15 cellular contexts compared by ENCODE assay signal in genomic region chr12:122040579-122041386, GRCh38. TPM values are rescaled to one million over a fixed set of nuclear protein-coding genes. Genes with fewer than 3 reads are reported as not detected.
DNase-seq lines count a peak whose midpoint lies in the region; ATAC-seq and TF ChIP-seq lines count a peak whose summit lies in the region.
"Had no signal": no experiment of that assay in that cellular context is flagged by ENCODE, and none has a peak within 500 bp of the region (broad histone marks: within the 10 kb centered on the region; RNA-seq: fewer than 3 reads in every experiment).

No MANE protein-coding gene starts in this region.

- peak overlapping the region in 1 of 2 donors; percentile 38 for H3K9ac ChIP-seq in colonic mucosa (ENCODE audit: low read depth in 2 of 2, low read length in 2 of 2)

- intact Hi-C loops in natural killer cell (cut with micrococcal nuclease), result no loop called here
- intact Hi-C loops in colonic mucosa (cut with DNase I), result no loop called here
- intact Hi-C loops in mucosa of descending colon (cut with DNase I, micrococcal nuclease), result no loop called here
- intact Hi-C loops in esophagus muscularis mucosa (cut with DNase I), result no loop called here

- peak; percentile 51 for DNase-seq in natural killer cell treated with Interleukin-12 subunit alpha and Interleukin-12 subunit beta and Interleukin-15 and Interleukin-18, amount 100 ng/mL, for 72 hours (ENCODE audit: low spot score)
- DNase-seq in natural killer cell, result no peak
- peak; percentile 86 for DNase-seq in colonic mucosa
- peak; percentile 79 to 81 (median 79) for DNase-seq in mucosa of descending colon
- DNase-seq in SHP77 (lab: John Stamatoyannopoulos, UW), result no peak
- no peak for DNase-seq in esophagus muscularis mucosa (ENCODE audit: extremely low spot score)
- DNase-seq: activated naive CD4-positive, alpha-beta T cell treated with Interleukin-2 at 50 U/mL for 16 hours; brain microvascular endothelial cell; CD4-positive, alpha-beta memory T cell; dorsolateral prefrontal cortex; NCI-H2029; NCI-H524 treated with DMSO at 0.1 percent for 48 hours; spleen had no signal

- H3K36me3 Mint-ChIP-seq in natural killer cell treated with Interleukin-12 subunit alpha and Interleukin-12 subunit beta and Interleukin-15 and Interleukin-18, amount 100 ng/mL, for 72 hours, result no peaks in the 10 kb centered on the region
- H3K36me3 Mint-ChIP-seq in natural killer cell, result no peaks in the 10 kb centered on the region

- 85% methylated on average over 21 of the region's 21 CpGs for whole genome bisulfite sequencing in esophagus muscularis mucosa

- TF ChIP-seq CTCF in natural killer cell (IDR thresholded peaks at IDR 0.05), result no peak
- no peak for TF ChIP-seq CTCF in colonic mucosa (IDR thresholded peaks at IDR 0.05)
- TF ChIP-seq CTCF in mucosa of descending colon (IDR thresholded peaks at IDR 0.05), result no peak
- no peak for TF ChIP-seq CTCF in esophagus muscularis mucosa (IDR thresholded peaks at IDR 0.05)

- no peak for ATAC-seq in natural killer cell treated with Interleukin-12 subunit alpha and Interleukin-12 subunit beta and Interleukin-15 and Interleukin-18, amount 100 ng/mL, for 72 hours
- ATAC-seq in natural killer cell (no peak), mucosa of descending colon (peak; percentile 99), HG03521 (IDR thresholded peaks at IDR 0.05; ENCODE audit: unreplicated experiment) (no peak), HG03095 (IDR thresholded peaks at IDR 0.05; ENCODE audit: unreplicated experiment) (no peak)

- no peak overlapping the region for H3K4me3 Mint-ChIP-seq in natural killer cell treated with Interleukin-12 subunit alpha and Interleukin-12 subunit beta and Interleukin-15 and Interleukin-18, amount 100 ng/mL, for 72 hours
- no peak overlapping the region for H3K4me3 Mint-ChIP-seq in natural killer cell
- H3K4me3 Mint-ChIP-seq: CD4-positive, alpha-beta memory T cell had no signal

- no peak for TF ChIP-seq EP300 in esophagus muscularis mucosa (IDR thresholded peaks at IDR 0.05)

- no peaks in the 10 kb centered on the region for H3K4me1 Mint-ChIP-seq in natural killer cell treated with Interleukin-12 subunit alpha and Interleukin-12 subunit beta and Interleukin-15 and Interleukin-18, amount 100 ng/mL, for 72 hours (ENCODE audit: low read depth in 2 of 2)
- no peaks in the 10 kb centered on the region for H3K4me1 Mint-ChIP-seq in natural killer cell
- H3K4me1 Mint-ChIP-seq: CD4-positive, alpha-beta memory T cell had no signal

- H3K27ac ChIP-seq in colonic mucosa (peak overlapping the region; percentile 47), esophagus muscularis mucosa (replicated peaks in 1 of 4) (no peak overlapping the region)
- H3K27ac ChIP-seq: brain microvascular endothelial cell, dorsolateral prefrontal cortex, spleen had no signal

- no peaks in the 10 kb centered on the region for H3K27me3 ChIP-seq in colonic mucosa
- no peaks in the 10 kb centered on the region for H3K27me3 ChIP-seq in esophagus muscularis mucosa
- H3K27me3 ChIP-seq: brain microvascular endothelial cell, dorsolateral prefrontal cortex, spleen had no signal

- H3K9me3 Mint-ChIP-seq in natural killer cell treated with Interleukin-12 subunit alpha and Interleukin-12 subunit beta and Interleukin-15 and Interleukin-18, amount 100 ng/mL, for 72 hours, result no peaks in the 10 kb centered on the region
- no peaks in the 10 kb centered on the region for H3K9me3 Mint-ChIP-seq in natural killer cell

- no peak overlapping the region for H3K27ac Mint-ChIP-seq in natural killer cell treated with Interleukin-12 subunit alpha and Interleukin-12 subunit beta and Interleukin-15 and Interleukin-18, amount 100 ng/mL, for 72 hours
- no peak overlapping the region for H3K27ac Mint-ChIP-seq in natural killer cell

- no peaks in the 10 kb centered on the region for H3K27me3 Mint-ChIP-seq in natural killer cell treated with Interleukin-12 subunit alpha and Interleukin-12 subunit beta and Interleukin-15 and Interleukin-18, amount 100 ng/mL, for 72 hours
- no peaks in the 10 kb centered on the region for H3K27me3 Mint-ChIP-seq in natural killer cell (ENCODE audit: low read depth in 2 of 2)
- H3K27me3 Mint-ChIP-seq: CD4-positive, alpha-beta memory T cell had no signal

- H3K4me3 ChIP-seq in colonic mucosa (no peak overlapping the region), mucosa of descending colon (no peak overlapping the region), esophagus muscularis mucosa (no peak overlapping the region)
- H3K4me3 ChIP-seq: dorsolateral prefrontal cortex, spleen had no signal

- TF ChIP-seq POLR2A in esophagus muscularis mucosa (IDR thresholded peaks at IDR 0.05; ENCODE audit: low read depth), result no peak

- H3K9me3 ChIP-seq in colonic mucosa (no peaks in the 10 kb centered on the region), mucosa of descending colon (no peaks in the 10 kb centered on the region), esophagus muscularis mucosa (no peaks in the 10 kb centered on the region)
- H3K9me3 ChIP-seq: spleen had no signal

- peaks cover 4% of the 10 kb centered on the region for H3K4me1 ChIP-seq in colonic mucosa
- H3K4me1 ChIP-seq in mucosa of descending colon (ENCODE audit: low read depth), result peaks cover 13% of the 10 kb centered on the region
- no peaks in the 10 kb centered on the region for H3K4me1 ChIP-seq in esophagus muscularis mucosa
- H3K4me1 ChIP-seq: spleen had no signal

- H3K36me3 ChIP-seq in colonic mucosa (no peaks in the 10 kb centered on the region), mucosa of descending colon (ENCODE audit: low read depth) (no peaks in the 10 kb centered on the region), esophagus muscularis mucosa (peaks cover 9 to 77% (median 42%) of the 10 kb centered on the region in 4 donors)
- H3K36me3 ChIP-seq: brain microvascular endothelial cell had no signal

RNA-seq across cellular contexts. Expression of gene BCL7A, which starts 19.1 kb away (rescaled TPM):
- total RNA-seq in natural killer cell treated with Interleukin-12 subunit alpha and Interleukin-12 subunit beta and Interleukin-15 and Interleukin-18, amount 100 ng/mL, for 72 hours, result under 1 TPM; 0.33 to 0.69 TPM
- total RNA-seq in natural killer cell (1 to 10 TPM in 1 of 3 donors, under 1 TPM in 2; 0.85 to 1.1 (median 0.96) TPM), colonic mucosa (10 to 100 TPM in 1 of 2 donors, 1 to 10 TPM in 1; 7.0 to 10.0 TPM), mucosa of descending colon (10 to 100 TPM in 1 of 3 donors, 1 to 10 TPM in 2; 5.2 to 11.6 (median 5.7) TPM), esophagus muscularis mucosa (10 to 100 TPM in 1 of 4 donors, 1 to 10 TPM in 3; 2.9 to 10.1 (median 6.3) TPM)

RNA-seq across cellular contexts. Expression of gene MLXIP, which starts 37.8 kb away (rescaled TPM):
- total RNA-seq in natural killer cell treated with Interleukin-12 subunit alpha and Interleukin-12 subunit beta and Interleukin-15 and Interleukin-18, amount 100 ng/mL, for 72 hours, result 10 to 100 TPM; 28.4 to 48.6 TPM
- total RNA-seq in natural killer cell (10 to 100 TPM; 83.8 to 92.4 (median 86.1) TPM), colonic mucosa (100 to 1,000 TPM; 158 to 201 TPM), mucosa of descending colon (100 to 1,000 TPM; 194 to 230 (median 201) TPM), esophagus muscularis mucosa (10 to 100 TPM; 33.8 to 82.2 (median 50.9) TPM)

Comparison
In these comparisons a context has a peak if more than half of its experiments do, and no peak if none do; other contexts are left out.
1. DNase-seq: peak in natural killer cell treated with Interleukin-12 subunit alpha and Interleukin-12 subunit beta and Interleukin-15 and Interleukin-18, amount 100 ng/mL, for 72 hours (single experiment), colonic mucosa (single experiment) and mucosa of descending colon (3 of 3); none in natural killer cell (single experiment), SHP77 (0 of 2) and esophagus muscularis mucosa (single experiment).